1 cellular context compared by ENCODE assay signal in the genomic region with DNA sequence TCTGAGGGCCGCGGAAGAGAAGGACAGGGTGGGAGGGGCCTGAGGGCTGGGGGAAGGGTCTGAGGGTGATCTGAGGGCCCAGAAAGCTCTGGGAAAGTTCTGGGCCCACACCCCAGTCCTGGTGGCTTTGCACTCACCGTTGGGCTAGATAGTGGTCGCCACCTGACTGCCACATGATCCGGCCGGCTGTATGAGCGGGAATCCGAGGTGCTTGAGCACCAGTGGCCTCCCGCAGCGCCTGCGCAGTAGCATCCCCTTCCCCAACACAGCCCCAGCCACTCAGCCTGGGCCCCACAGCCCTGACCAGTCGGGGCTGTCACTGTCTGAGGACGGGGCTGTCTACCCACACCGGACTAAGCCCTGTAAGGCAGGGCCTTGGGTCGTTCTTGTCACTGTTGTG.
TF ChIP-seq lines count a peak whose summit lies in the region.

No MANE protein-coding gene starts in this region.

TF ChIP-seq in A549, 52 proteins besides CTCF, POLR2A, EP300 and RAD21:
- TF ChIP-seq HOXA7 (CRISPR knock-in tag; IDR thresholded peaks at IDR 0.05): no peak
- no peak for TF ChIP-seq JUN (IDR thresholded peaks at IDR 0.05)
- no peak for TF ChIP-seq SREBF2 (IDR thresholded peaks at IDR 0.05)
- no peak for TF ChIP-seq FOSL2 (IDR thresholded peaks at IDR 0.05)
- TF ChIP-seq FOSL2 (CRISPR knock-in tag; IDR thresholded peaks at IDR 0.05): no peak
- TF ChIP-seq RFX5 (IDR thresholded peaks at IDR 0.05): no peak
- no peak for TF ChIP-seq GATA3 (IDR thresholded peaks at IDR 0.05; ENCODE audit: borderline replicate concordance)
TF ChIP-seq in A549: peak in this region for 0.
